9 cellular contexts compared by ENCODE assay signal in the genomic region with DNA sequence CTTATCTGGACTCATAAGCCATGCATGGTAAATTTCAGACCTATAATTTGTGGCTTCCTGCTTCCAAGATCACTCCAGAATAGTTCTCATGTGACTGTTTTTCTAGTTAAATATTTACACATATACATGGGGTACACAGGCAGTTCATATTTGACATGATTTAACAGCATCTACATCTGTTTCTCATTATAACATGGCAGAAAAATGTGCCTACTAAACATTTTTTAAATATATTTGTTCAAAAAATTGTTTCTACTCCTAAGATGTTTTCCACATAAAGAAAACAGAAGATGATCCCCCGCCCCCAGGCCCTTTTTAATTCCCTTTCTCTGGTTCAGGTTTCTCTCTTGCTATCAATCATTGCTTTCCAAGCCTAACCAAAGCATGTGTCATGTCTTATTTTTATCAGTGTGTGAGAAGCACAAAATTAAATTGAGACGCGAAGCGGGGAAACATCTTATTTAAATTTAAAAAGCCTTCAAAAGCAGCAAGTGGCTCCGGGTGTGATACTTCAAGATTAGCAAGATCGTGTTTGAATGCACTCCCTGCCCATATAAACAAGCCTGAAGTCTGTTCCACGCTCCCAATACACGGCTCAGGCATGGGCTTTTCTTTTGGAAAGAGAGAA. TPM values are rescaled to one million over a fixed set of nuclear protein-coding genes. Genes with fewer than 3 reads are reported as not detected.
DNase-seq lines count a peak whose midpoint lies in the region; ATAC-seq, FAIRE-seq and TF ChIP-seq lines count a peak whose summit lies in the region.
"Had no signal": no experiment of that assay in that cellular context is flagged by ENCODE, and none has a peak within 500 bp of the region (broad histone marks: within the 10 kb centered on the region; RNA-seq: fewer than 3 reads in every experiment).

No MANE protein-coding gene starts in this region.

- no peak for TF ChIP-seq CTCF in brain microvascular endothelial cell (IDR thresholded peaks at IDR 0.05; ENCODE audit: low read depth, low read length, missing control alignments)
- no peak for TF ChIP-seq CTCF in pancreas (IDR thresholded peaks at IDR 0.05)

- no peaks in the 10 kb centered on the region for H3K36me3 ChIP-seq in brain microvascular endothelial cell (replicated peaks)
- H3K36me3 ChIP-seq in pancreas: no peaks in the 10 kb centered on the region

- H3K4me3 ChIP-seq in brain microvascular endothelial cell (ENCODE audit: low read depth, low read length) (no peak overlapping the region), pancreas (no peak overlapping the region)

- H3K9me3 ChIP-seq in pancreas: no peaks in the 10 kb centered on the region

- in situ Hi-C loops in brain microvascular endothelial cell (cut with HindIII; ENCODE audit: low pct_ligation_motif_present, low sequenced_read_pairs): no loop called here

- H3K27me3 ChIP-seq in brain microvascular endothelial cell (replicated peaks): no peaks in the 10 kb centered on the region
- no peaks in the 10 kb centered on the region for H3K27me3 ChIP-seq in pancreas

- 69 to 70% methylated on average over 8 of the region's 8 CpGs for WGBS in pancreas, 2 donors

- no peak for FAIRE-seq in pancreas (lab: Jason Lieb, UNC)

- intact Hi-C loops in pancreas (cut with DNase I): no loop called here

- DNase-seq in brain microvascular endothelial cell: peak; percentile 29
- peak; percentile 82 for DNase-seq in renal cortical epithelial cell (ENCODE audit: low read depth)
- DNase-seq in 8988T: no peak
- DNase-seq in cerebellar nuclear complex (lab: John Stamatoyannopoulos, UW): no peak
- DNase-seq in pancreas: no peak
- no peak for DNase-seq in NCI-H524 (lab: John Stamatoyannopoulos, UW)
- DNase-seq: activated CD4-positive, alpha-beta T cell treated with anti-CD3 and anti-CD28 coated beads, Interleukin-2, amount 50 U/mL, for 1 hour had no signal

- H3K27ac ChIP-seq in brain microvascular endothelial cell (peak overlapping the region; percentile 19), pancreas (no peak overlapping the region)

- no peaks in the 10 kb centered on the region for H3K4me1 ChIP-seq in pancreas

- ATAC-seq in GM18517 (IDR thresholded peaks at IDR 0.05; ENCODE audit: unreplicated experiment): peak; percentile 54
- ATAC-seq in HG03432 (IDR thresholded peaks at IDR 0.05; ENCODE audit: unreplicated experiment): peak; percentile 77
- ATAC-seq in pancreas: no peak

RNA-seq across cellular contexts. Expression of a gene that starts 37.3 kb away (rescaled TPM):
- total RNA-seq in renal cortical epithelial cell (0.40 and 1.7 TPM in 2 replicates), pancreas (1 to 10 TPM; 1.4 to 4.4 (median 2.4) TPM)
- under 1 TPM; 0.53 to 0.87 TPM for polyA plus RNA-seq in pancreas

Comparison
In these comparisons a context has a peak if more than half of its experiments do, and no peak if none do; other contexts are left out.
1. ATAC-seq: peak in GM18517 (single experiment) and HG03432 (single experiment); none in pancreas (0 of 4).
2. DNase-seq: peak in brain microvascular endothelial cell (single experiment) and renal cortical epithelial cell (single experiment); none in 8988T (single experiment), cerebellar nuclear complex (0 of 2), pancreas (0 of 6) and NCI-H524 (0 of 2).